Comparison of ENCODE assay signal across 28 cellular contexts in the genomic region with DNA sequence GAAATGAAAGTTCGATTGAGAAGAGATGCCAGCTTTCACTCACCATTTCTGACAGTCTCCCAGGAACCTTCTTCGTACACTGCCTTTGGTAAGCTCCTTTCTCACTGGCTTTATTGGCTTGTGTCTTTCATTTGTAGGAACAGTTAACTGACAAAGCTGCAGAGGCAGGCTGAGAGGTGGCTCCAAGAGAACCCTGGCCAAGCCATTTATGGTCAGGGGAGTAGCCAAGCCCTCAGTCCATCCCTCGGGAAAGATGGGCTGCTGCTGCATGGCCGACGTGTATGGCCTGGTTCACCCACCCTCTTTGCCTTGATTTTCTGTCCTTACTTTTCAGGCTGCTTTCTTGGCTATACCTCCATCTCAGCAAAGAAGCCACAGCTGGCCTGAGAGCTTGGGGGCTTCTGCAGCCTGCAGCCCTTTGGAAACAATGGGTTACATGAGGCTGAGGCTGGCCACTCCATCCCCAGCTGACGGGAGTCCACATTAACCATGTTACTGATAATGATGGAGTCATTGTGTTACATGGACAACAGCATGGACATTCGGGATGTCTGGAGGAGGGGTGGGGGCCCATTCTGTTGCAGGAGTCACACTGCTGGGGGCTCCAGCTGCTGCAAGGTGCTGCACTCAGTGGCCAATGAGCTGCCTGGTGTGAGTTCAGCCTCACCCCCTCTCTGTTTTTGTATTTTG. TPM values are rescaled to one million over a fixed set of nuclear protein-coding genes. Genes with fewer than 3 reads are reported as not detected.
"Had no signal": no experiment of that assay in that cellular context is flagged by ENCODE, and none has a peak within 500 bp of the region (broad histone marks: within the 10 kb centered on the region; RNA-seq: fewer than 3 reads in every experiment).

A gene with protein sequence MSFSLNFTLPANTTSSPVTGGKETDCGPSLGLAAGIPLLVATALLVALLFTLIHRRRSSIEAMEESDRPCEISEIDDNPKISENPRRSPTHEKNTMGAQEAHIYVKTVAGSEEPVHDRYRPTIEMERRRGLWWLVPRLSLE (minus strand): TSS at position 152 of the 690 bp plus-strand sequence. CDS start 106 bp downstream, at position 46.

- DNase-seq: activated CD4-positive, CD25-positive, alpha-beta regulatory T cell treated with anti-CD3 and anti-CD28 coated beads, Interleukin-2, amount 50 U/mL, for 72 hours; activated CD8-positive, alpha-beta memory T cell treated with anti-CD3 and anti-CD28 coated beads for 24 hours; activated CD8-positive, alpha-beta memory T cell treated with anti-CD3 and anti-CD28 coated beads, Interleukin-2, amount 50 U/mL, for 48 hours; activated effector memory CD4-positive, alpha-beta T cell treated with Interleukin-2 at 50 U/mL for 16 hours; activated naive CD4-positive, alpha-beta T cell treated with anti-CD3 and anti-CD28 coated beads, Interleukin-2, amount 10 ng/mL, durations not matched to agents 7 days and 5 days; activated naive CD8-positive, alpha-beta T cell treated with anti-CD3 and anti-CD28 coated beads, Interleukin-2, amount 50 U/mL, for 24 hours; activated T-cell treated with anti-CD3 and anti-CD28 coated beads, Interleukin-2, amount 50 U/mL, for 48 hours; foreskin keratinocyte; mesendoderm; right lobe of liver; small intestine; stimulated activated CD4-positive, alpha-beta T cell treated with anti-CD3 and anti-CD28 coated beads, Interleukin-15, amount 100 ng/mL, for 24 hours; stimulated activated CD4-positive, alpha-beta T cell treated with anti-CD3 and anti-CD28 coated beads, Interleukin-2, amount 100 ng/mL, for 48 hours; T-helper 17 cell; testis; upper lobe of left lung had no signal

- ATAC-seq: activated naive CD8-positive, alpha-beta T cell treated with anti-CD3 and anti-CD28 coated beads, Interleukin-2, amount 50 U/mL, for 24 hours; foreskin keratinocyte; natural killer cell treated with Interleukin-12 subunit alpha and Interleukin-12 subunit beta and Interleukin-15 and Interleukin-18, amount 100 ng/mL, for 72 hours; right lobe of liver; T-helper 17 cell had no signal

- H3K27ac ChIP-seq: foreskin keratinocyte, right lobe of liver, testis, upper lobe of left lung, VCaP had no signal

RNA-seq across cellular contexts. Expression of the gene that starts here (rescaled TPM):
- total RNA-seq: astrocyte; bronchial epithelial cell; chondrocyte; dermis microvascular lymphatic vessel endothelial cell; epithelial cell of proximal tubule; fibroblast of lung; foreskin keratinocyte; kidney epithelial cell; liver; natural killer cell treated with Interleukin-12 subunit alpha and Interleukin-12 subunit beta and Interleukin-15 and Interleukin-18, amount 100 ng/mL, for 72 hours; osteocyte; pulmonary artery endothelial cell; right lobe of liver; T-helper 17 cell; testis; upper lobe of left lung had no signal
